27 cellular contexts compared by ENCODE assay signal in genomic region chr2:187985195-187985594, GRCh38.
"Had no signal": no experiment of that assay in that cellular context is flagged by ENCODE, and none has a peak within 500 bp of the region (broad histone marks: within the 10 kb centered on the region; RNA-seq: fewer than 3 reads in every experiment).

No MANE protein-coding gene starts in this region.

- H3K36me3 ChIP-seq: esophagus muscularis mucosa, prostate gland, right atrium auricular region, sigmoid colon, thoracic aorta, tibial nerve, upper lobe of right lung, vagina had no signal

- DNase-seq: dermis blood vessel endothelial cell; effector memory CD4-positive, alpha-beta T cell; hypothalamus; immature natural killer cell; islet precursor cell; kidney glomerular epithelial cell; left colon; left ventricle myocardium superior; naive thymus-derived CD8-positive, alpha-beta T cell; nephron progenitor cell; nucleus accumbens; sigmoid colon; stimulated activated CD4-positive, alpha-beta T cell treated with anti-CD3 and anti-CD28 coated beads, Interleukin-2, amount 100 ng/mL, for 24 hours; stimulated activated CD4-positive, alpha-beta T cell treated with anti-CD3 and anti-CD28 coated beads, Interleukin-4, amount 100 ng/mL, for 24 hours; stimulated activated naive CD8-positive, alpha-beta T cell treated with anti-CD3 and anti-CD28 coated beads, Interleukin-15, Interleukin-2, amounts not matched to agents 100 U/mL and 50 U/mL, for 24 hours; upper lobe of right lung had no signal

- H3K27ac ChIP-seq: coronary artery, esophagus muscularis mucosa, prostate gland, right atrium auricular region, sigmoid colon, thoracic aorta, tibial nerve, upper lobe of right lung, vagina had no signal

- FAIRE-seq: endothelial cell of umbilical vein, frontal cortex had no signal

- H3K27me3 ChIP-seq: esophagus muscularis mucosa, right atrium auricular region, sigmoid colon, tibial nerve, upper lobe of right lung, vagina had no signal

- ATAC-seq: left colon; left ventricle myocardium superior; naive thymus-derived CD8-positive, alpha-beta T cell; stimulated activated memory B cell treated with anti-CD40 and anti-IgM and Interleukin-4, amounts not matched to agents 10 μg/mL and 1 μg/mL and 100 μg/mL, for 72 hours; stimulated activated naive CD8-positive, alpha-beta T cell treated with anti-CD3 and anti-CD28 coated beads, Interleukin-15, Interleukin-2, amounts not matched to agents 100 U/mL and 50 U/mL, for 24 hours; upper lobe of right lung had no signal

- H3K9me3 ChIP-seq: esophagus muscularis mucosa, prostate gland, right atrium auricular region, sigmoid colon, thoracic aorta, tibial nerve, upper lobe of right lung, vagina had no signal

- H3K4me1 ChIP-seq: prostate gland, vagina had no signal

- H3K4me3 ChIP-seq: coronary artery, esophagus muscularis mucosa, lung, prostate gland, right atrium auricular region, sigmoid colon, thoracic aorta, tibial nerve, upper lobe of right lung, vagina had no signal
